11 cellular contexts compared by ENCODE assay signal in genomic region chr19:7182489-7182888, GRCh38.
DNase-seq lines count a peak whose midpoint lies in the region; ATAC-seq, FAIRE-seq and TF ChIP-seq lines count a peak whose summit lies in the region.
"Had no signal": no experiment of that assay in that cellular context is flagged by ENCODE, and none has a peak within 500 bp of the region (broad histone marks: within the 10 kb centered on the region; RNA-seq: fewer than 3 reads in every experiment).

No MANE protein-coding gene starts in this region.

- ATAC-seq in GM18519 (IDR thresholded peaks at IDR 0.05; ENCODE audit: low FRiP score, unreplicated experiment): no peak
- no peak for ATAC-seq in body of pancreas

- H3K9me3 ChIP-seq in BLaER1 treated with 17β-estradiol and CSF1 and Interleukin-3, amounts not matched to agents 10 nM and 100 nM (replicated peaks in 1 of 11): peaks cover 0 to 5% (median 0%) of the 10 kb centered on the region in 11 experiments; a peak in 2 of 22 replicates
- H3K9me3 ChIP-seq in SU-DHL-6 (ENCODE audit: insufficient read depth, low read length) (no peaks in the 10 kb centered on the region), kidney (ENCODE audit: control insufficient read depth in 1 of 2, low read length in 2 of 2) (no peaks in the 10 kb centered on the region), skeletal muscle tissue (ENCODE audit: control insufficient read depth in 3 of 3, low read length in 3 of 3) (no peaks in the 10 kb centered on the region), body of pancreas (no peaks in the 10 kb centered on the region)

- peak overlapping the region; percentile 30 to 58 (median 42); a peak in 16 of 20 replicates for H3K4me3 ChIP-seq in BLaER1 treated with 17β-estradiol and CSF1 and Interleukin-3, amounts not matched to agents 10 nM and 100 nM
- H3K4me3 ChIP-seq in SU-DHL-6 (ENCODE audit: insufficient read depth, low read length, poor library complexity, severe bottlenecking): no peak overlapping the region
- H3K4me3 ChIP-seq in kidney (ENCODE audit: low read length in 2 of 2): no peak overlapping the region
- peak overlapping the region in 1 of 3 donors; percentile 26 for H3K4me3 ChIP-seq in skeletal muscle tissue (ENCODE audit: low read length in 3 of 3)
- no peak overlapping the region for H3K4me3 ChIP-seq in body of pancreas

- peaks cover 85 to 100% (median 97%) of the 10 kb centered on the region in 10 experiments for H3K4me1 ChIP-seq in BLaER1 treated with 17β-estradiol and CSF1 and Interleukin-3, amounts not matched to agents 10 nM and 100 nM
- H3K4me1 ChIP-seq in kidney (ENCODE audit: control insufficient read depth in 1 of 2, insufficient read depth in 1 of 2, low read depth in 1 of 2, low read length in 2 of 2): peaks cover 0 to 4% of the 10 kb centered on the region in 2 donors
- peaks cover 18 to 37% (median 28%) of the 10 kb centered on the region in 3 donors for H3K4me1 ChIP-seq in skeletal muscle tissue (ENCODE audit: control insufficient read depth in 3 of 3, insufficient read depth in 3 of 3, low read length in 3 of 3)
- peaks cover 62% of the 10 kb centered on the region for H3K4me1 ChIP-seq in body of pancreas

- H3K9me2 ChIP-seq in SU-DHL-6 (replicated peaks; ENCODE audit: insufficient read depth, low read length): no peaks in the 10 kb centered on the region

- POLR2A ChIA-PET in GM10248 (lab: Yijun Ruan, JAX): interaction anchor here (0.6 kb wide), 3 partner anchors 10 to 395 kb away, joined by 3 to 7 read pairs (median 3); no protein-coding TSS in a partner anchor

- H3K79me2 ChIP-seq in SU-DHL-6 (ENCODE audit: insufficient read depth, low read length): peaks cover 39% of the 10 kb centered on the region

- peak overlapping the region; percentile 46 to 87 (median 78); a peak in 21 of 22 replicates for H3K9ac ChIP-seq in BLaER1 treated with 17β-estradiol and CSF1 and Interleukin-3, amounts not matched to agents 10 nM and 100 nM
- H3K9ac ChIP-seq in SU-DHL-6 (ENCODE audit: low read length) (peak overlapping the region; percentile 4; the same call in 1 of the 2 replicates), kidney (ENCODE audit: low read length in 2 of 2) (no peak overlapping the region), skeletal muscle tissue (ENCODE audit: low read depth in 1 of 3, low read length in 3 of 3) (no peak overlapping the region)

- TF ChIP-seq CTCF in SU-DHL-6 (IDR thresholded peaks at IDR 0.05; ENCODE audit: insufficient read depth, low read length, poor library complexity, severe bottlenecking) (no peak), kidney (IDR thresholded peaks at IDR 0.05; ENCODE audit: borderline replicate concordance, extremely low read depth, insufficient read depth) (no peak), body of pancreas (IDR thresholded peaks at IDR 0.05) (no peak), GM10248 (IDR thresholded peaks at IDR 0.05; ENCODE audit: control extremely low read depth, extremely low read depth, low read depth, missing control alignments) (no peak)

- H3F3A ChIP-seq in SU-DHL-6 (ENCODE audit: insufficient read depth): peaks cover 11% of the 10 kb centered on the region; the same call in 1 of the 2 replicates

- peak overlapping the region; percentile 60 to 94 (median 88) for H3K27ac ChIP-seq in BLaER1 treated with 17β-estradiol and CSF1 and Interleukin-3, amounts not matched to agents 10 nM and 100 nM
- H3K27ac ChIP-seq in SU-DHL-6 (ENCODE audit: low read depth, low read length) (peak overlapping the region; percentile 60), kidney (ENCODE audit: low read depth in 2 of 2, low read length in 2 of 2) (peak overlapping the region in 1 of 2 donors; percentile 74), skeletal muscle tissue (ENCODE audit: low read depth, low read length) (peak overlapping the region; percentile 59), body of pancreas (peak overlapping the region in 2 of 4 donors; percentile 18 to 74)
- H3K27ac ChIP-seq: epithelial cell of prostate had no signal

- CTCF ChIA-PET in GM10248 (lab: Yijun Ruan, JAX): interaction anchor here (1.3 to 1.5 kb wide), 4 partner anchors 11 to 159 kb away, joined by 3 to 9 read pairs (median 4); no protein-coding TSS in a partner anchor

- intact Hi-C loops in kidney (cut with DNase I): no loop called here
- intact Hi-C loops in body of pancreas (cut with DNase I): no loop called here

- DNase-seq in kidney (no peak), NCI-H1105 (lab: John Stamatoyannopoulos, UW) (no peak), body of pancreas (no peak), GM10248 (ENCODE audit: extremely low spot score) (no peak)
- DNase-seq: activated T-cell treated with anti-CD3 and anti-CD28 coated beads, Interleukin-2, amount 50 U/mL, for 24 hours; NCI-H146 had no signal

- H3K27me3 ChIP-seq in BLaER1 treated with 17β-estradiol and CSF1 and Interleukin-3, amounts not matched to agents 10 nM and 100 nM: no peaks in the 10 kb centered on the region
- H3K27me3 ChIP-seq in SU-DHL-6 (ENCODE audit: low read length): no peaks in the 10 kb centered on the region
- no peaks in the 10 kb centered on the region for H3K27me3 ChIP-seq in skeletal muscle tissue (ENCODE audit: control insufficient read depth in 3 of 3, insufficient read depth in 3 of 3, low read length in 3 of 3)
- H3K27me3 ChIP-seq in body of pancreas: no peaks in the 10 kb centered on the region

- TF ChIP-seq POLR2A in body of pancreas (IDR thresholded peaks at IDR 0.05): no peak

- peak; percentile 77 for FAIRE-seq in kidney (lab: Jason Lieb, UNC)

- peaks cover 0 to 15% (median 0%) of the 10 kb centered on the region in 11 experiments; a peak in 3 of 22 replicates for H4K20me1 ChIP-seq in BLaER1 treated with 17β-estradiol and CSF1 and Interleukin-3, amounts not matched to agents 10 nM and 100 nM
- no peaks in the 10 kb centered on the region for H4K20me1 ChIP-seq in SU-DHL-6 (ENCODE audit: low read depth, low read length)

- WGBS in body of pancreas, 2 donors: 82 to 85% methylated on average over 5 of the region's 5 CpGs

- H3K36me3 ChIP-seq in BLaER1 treated with 17β-estradiol and CSF1 and Interleukin-3, amounts not matched to agents 10 nM and 100 nM: peaks cover 0 to 44% (median 39%) of the 10 kb centered on the region in 11 experiments; a peak in 17 of 22 replicates
- H3K36me3 ChIP-seq in SU-DHL-6 (ENCODE audit: low read length): peaks cover 5% of the 10 kb centered on the region; the same call in 1 of the 2 replicates
- peaks cover 2 to 3% of the 10 kb centered on the region in 2 donors for H3K36me3 ChIP-seq in kidney (ENCODE audit: control insufficient read depth in 1 of 2, insufficient read depth in 2 of 2, low read length in 2 of 2)
- peaks cover 4 to 7% (median 4%) of the 10 kb centered on the region in 3 donors for H3K36me3 ChIP-seq in skeletal muscle tissue (ENCODE audit: control insufficient read depth in 3 of 3, insufficient read depth in 3 of 3, low read length in 3 of 3)
- H3K36me3 ChIP-seq in body of pancreas (replicated peaks in 1 of 2; ENCODE audit: insufficient read depth in 1 of 2, low read depth in 2 of 2): peaks cover 0 to 2% of the 10 kb centered on the region in 2 donors

- peak overlapping the region; percentile 71 to 97 (median 91) for H3K4me2 ChIP-seq in BLaER1 treated with 17β-estradiol and CSF1 and Interleukin-3, amounts not matched to agents 10 nM and 100 nM
- peak overlapping the region; percentile 53 for H3K4me2 ChIP-seq in SU-DHL-6 (ENCODE audit: low read depth, low read length, poor library complexity, severe bottlenecking)

- H2AFZ ChIP-seq in SU-DHL-6 (ENCODE audit: low read depth, low read length, severe bottlenecking): no peak overlapping the region

Comparison
In these comparisons a context has a peak if more than half of its experiments do, and no peak if none do; other contexts are left out.
1. H3K4me3 ChIP-seq: peak in BLaER1 treated with 17β-estradiol and CSF1 and Interleukin-3, amounts not matched to agents 10 nM and 100 nM (10 of 10); none in SU-DHL-6 (single experiment), kidney (0 of 2) and body of pancreas (0 of 2).
2. H3K9ac ChIP-seq: peak in BLaER1 treated with 17β-estradiol and CSF1 and Interleukin-3, amounts not matched to agents 10 nM and 100 nM (11 of 11) and SU-DHL-6 (single experiment); none in kidney (0 of 2) and skeletal muscle tissue (0 of 3).